ENCODE assay signal across 28 cellular contexts in genomic region chr4:23484689-23485088, GRCh38.
DNase-seq lines count a peak whose midpoint lies in the region; ATAC-seq, FAIRE-seq and TF ChIP-seq lines count a peak whose summit lies in the region.
"Had no signal": no experiment of that assay in that cellular context is flagged by ENCODE, and none has a peak within 500 bp of the region (broad histone marks: within the 10 kb centered on the region; RNA-seq: fewer than 3 reads in every experiment).

No MANE protein-coding gene starts in this region.

- H3K9me2 ChIP-seq in GM23338 (ENCODE audit: insufficient read depth): no peaks in the 10 kb centered on the region; the same call in 1 of the 2 replicates

- 10 to 28% methylated on average over 4 of the region's 4 CpGs for WGBS in gastroesophageal sphincter (ENCODE audit: low coverage in 1 of 2), 2 donors

- H3K9me3 ChIP-seq in astrocyte (ENCODE audit: insufficient read depth, low read depth, low read length) (no peaks in the 10 kb centered on the region), gastroesophageal sphincter (no peaks in the 10 kb centered on the region), neural progenitor cell (ENCODE audit: low read depth) (no peaks in the 10 kb centered on the region)
- H3K9me3 ChIP-seq: BLaER1, SJSA1, stomach, tibial nerve had no signal

- ATAC-seq in GM23338 (no peak), gastroesophageal sphincter (no peak), esophagus mucosa (no peak)
- ATAC-seq: activated T-helper 17 cell treated with anti-CD3 and anti-CD28 coated beads, Interleukin-2, amount 50 U/mL, for 72 hours; T-cell had no signal

- no peak overlapping the region for H3K27ac Mint-ChIP-seq in GM23338
- no peak overlapping the region for H3K27ac Mint-ChIP-seq in astrocyte (ENCODE audit: unreplicated experiment)
- H3K27ac Mint-ChIP-seq in neural progenitor cell: no peak overlapping the region
- H3K27ac Mint-ChIP-seq in activated naive CD4-positive, alpha-beta T cell treated with anti-CD3 and anti-CD28 coated beads, Interleukin-2, amount 10 ng/mL, durations not matched to agents 7 days and 5 days: no peak overlapping the region
- H3K27ac Mint-ChIP-seq: activated naive CD8-positive, alpha-beta T cell; activated T-helper 17 cell treated with anti-CD3 and anti-CD28 coated beads, Interleukin-2, amount 50 U/mL, for 72 hours; T-cell had no signal

- CTCF ChIA-PET in activated naive CD4-positive, alpha-beta T cell treated with anti-CD3 and anti-CD28 coated beads, Interleukin-2, amount 10 ng/mL, durations not matched to agents 7 days and 5 days (lab: Charles Lee): no interaction called here

- no peak for FAIRE-seq in astrocyte (lab: Jason Lieb, UNC)
- FAIRE-seq: endometrium, G401.6, RCC 7860 had no signal

- H2AFZ ChIP-seq in GM23338 (peak overlapping the region; percentile 60), astrocyte (ENCODE audit: low read depth, low read length) (no peak overlapping the region), neural progenitor cell (replicated peaks) (peak overlapping the region; percentile 7)

- H3K4me3 ChIP-seq in GM23338 (no peak overlapping the region), astrocyte (ENCODE audit: insufficient read depth, low read depth, low read length) (no peak overlapping the region), gastroesophageal sphincter (no peak overlapping the region), neural progenitor cell (no peak overlapping the region)
- H3K4me3 ChIP-seq: BLaER1, SJSA1, skin epidermis, stomach, tibial nerve had no signal

- no peak for DNase-seq in GM23338 (ENCODE audit: low spot score)
- peak; percentile 1 for DNase-seq in astrocyte (ENCODE audit: low read depth)
- DNase-seq in neural progenitor cell (ENCODE audit: low spot score): peak; percentile 38
- DNase-seq in iPS-NIHi11 (ENCODE audit: low spot score): no peak
- no peak for DNase-seq in activated naive CD4-positive, alpha-beta T cell treated with anti-CD3 and anti-CD28 coated beads, Interleukin-2, amount 10 ng/mL, durations not matched to agents 7 days and 5 days
- DNase-seq: activated CD4-positive, alpha-beta T cell treated with anti-CD3 and anti-CD28 coated beads, Interleukin-2, amount 50 U/mL, for 48 hours; activated CD8-positive, alpha-beta memory T cell treated with anti-CD3 and anti-CD28 coated beads, Interleukin-2, amount 50 U/mL, for 4 hours; anterior cingulate cortex; dermis blood vessel endothelial cell; H7; head of caudate nucleus; IMR-90; kidney glomerular epithelial cell; NCI-H1105; NCI-H2029; stomach; T-cell had no signal

- H3K27me3 Mint-ChIP-seq in GM23338 (ENCODE audit: insufficient read depth, low read depth, poor library complexity) (no peaks in the 10 kb centered on the region), astrocyte (ENCODE audit: low read depth, unreplicated experiment) (no peaks in the 10 kb centered on the region), neural progenitor cell (ENCODE audit: insufficient read depth, low read depth) (no peaks in the 10 kb centered on the region)
- H3K27me3 Mint-ChIP-seq in activated naive CD4-positive, alpha-beta T cell treated with anti-CD3 and anti-CD28 coated beads, Interleukin-2, amount 10 ng/mL, durations not matched to agents 7 days and 5 days: no peaks in the 10 kb centered on the region
- H3K27me3 Mint-ChIP-seq: activated naive CD8-positive, alpha-beta T cell; activated T-helper 17 cell treated with anti-CD3 and anti-CD28 coated beads, Interleukin-2, amount 50 U/mL, for 72 hours; T-cell had no signal

- H3K27me3 ChIP-seq in GM23338 (ENCODE audit: insufficient read depth) (no peaks in the 10 kb centered on the region), astrocyte (ENCODE audit: insufficient read depth, low read length) (no peaks in the 10 kb centered on the region), gastroesophageal sphincter (no peaks in the 10 kb centered on the region), neural progenitor cell (no peaks in the 10 kb centered on the region)
- H3K27me3 ChIP-seq: BLaER1, SJSA1, stomach, tibial nerve had no signal

- no peaks in the 10 kb centered on the region for H4K20me1 ChIP-seq in GM23338 (replicated peaks; ENCODE audit: insufficient read depth)
- H4K20me1 ChIP-seq in astrocyte (ENCODE audit: insufficient read depth, low read length): no peaks in the 10 kb centered on the region
- H4K20me1 ChIP-seq in neural progenitor cell (ENCODE audit: low read depth): no peaks in the 10 kb centered on the region
- H4K20me1 ChIP-seq: BLaER1 had no signal

- H3K4me1 Mint-ChIP-seq in GM23338 (no peaks in the 10 kb centered on the region), astrocyte (ENCODE audit: low read depth, unreplicated experiment) (peaks cover 2% of the 10 kb centered on the region), neural progenitor cell (no peaks in the 10 kb centered on the region)
- H3K4me1 Mint-ChIP-seq in activated naive CD4-positive, alpha-beta T cell treated with anti-CD3 and anti-CD28 coated beads, Interleukin-2, amount 10 ng/mL, durations not matched to agents 7 days and 5 days: no peaks in the 10 kb centered on the region
- H3K4me1 Mint-ChIP-seq: activated T-helper 17 cell treated with anti-CD3 and anti-CD28 coated beads, Interleukin-2, amount 50 U/mL, for 72 hours; T-cell had no signal

- H3K4me2 ChIP-seq in GM23338: no peak overlapping the region
- peak overlapping the region; percentile 22 for H3K4me2 ChIP-seq in astrocyte (ENCODE audit: low read length)
- H3K4me2 ChIP-seq in neural progenitor cell: no peak overlapping the region
- H3K4me2 ChIP-seq: BLaER1 had no signal

- TF ChIP-seq EP300 in gastroesophageal sphincter (IDR thresholded peaks at IDR 0.05): no peak

- no peak for TF ChIP-seq POLR2A in gastroesophageal sphincter (IDR thresholded peaks at IDR 0.05)

- H3K4me3 Mint-ChIP-seq in GM23338 (no peak overlapping the region), astrocyte (ENCODE audit: unreplicated experiment) (no peak overlapping the region), neural progenitor cell (no peak overlapping the region)
- no peak overlapping the region for H3K4me3 Mint-ChIP-seq in activated naive CD4-positive, alpha-beta T cell treated with anti-CD3 and anti-CD28 coated beads, Interleukin-2, amount 10 ng/mL, durations not matched to agents 7 days and 5 days
- H3K4me3 Mint-ChIP-seq: activated naive CD8-positive, alpha-beta T cell; activated T-helper 17 cell treated with anti-CD3 and anti-CD28 coated beads, Interleukin-2, amount 50 U/mL, for 72 hours; T-cell had no signal

- H3F3A ChIP-seq in GM23338 (replicated peaks; ENCODE audit: low read depth) (no peaks in the 10 kb centered on the region), neural progenitor cell (ENCODE audit: low read depth) (no peaks in the 10 kb centered on the region)

- no peaks in the 10 kb centered on the region for H3K4me1 ChIP-seq in GM23338 (ENCODE audit: insufficient read depth)
- no peaks in the 10 kb centered on the region for H3K4me1 ChIP-seq in astrocyte (ENCODE audit: insufficient read depth, low read length)
- peaks cover 0 to 17% (median 0%) of the 10 kb centered on the region in 3 donors for H3K4me1 ChIP-seq in gastroesophageal sphincter
- peaks cover 5% of the 10 kb centered on the region for H3K4me1 ChIP-seq in neural progenitor cell
- H3K4me1 ChIP-seq: BLaER1, SJSA1, stomach had no signal

- TF ChIP-seq CTCF in GM23338 (conservative IDR thresholded peaks at IDR 0.05; ENCODE audit: low read depth in 2 of 2) (no peak), astrocyte (IDR thresholded peaks at IDR 0.05; ENCODE audit: insufficient read depth, low read depth, low read length) (no peak), gastroesophageal sphincter (IDR thresholded peaks at IDR 0.05) (no peak), neural progenitor cell (IDR thresholded peaks at IDR 0.05) (no peak)

- H3K36me3 Mint-ChIP-seq in GM23338 (ENCODE audit: low read depth): no peaks in the 10 kb centered on the region
- no peaks in the 10 kb centered on the region for H3K36me3 Mint-ChIP-seq in astrocyte (ENCODE audit: low read depth, unreplicated experiment)
- no peaks in the 10 kb centered on the region for H3K36me3 Mint-ChIP-seq in neural progenitor cell
- H3K36me3 Mint-ChIP-seq in activated naive CD4-positive, alpha-beta T cell treated with anti-CD3 and anti-CD28 coated beads, Interleukin-2, amount 10 ng/mL, durations not matched to agents 7 days and 5 days: no peaks in the 10 kb centered on the region
- H3K36me3 Mint-ChIP-seq: activated naive CD8-positive, alpha-beta T cell; T-cell had no signal

- H3K27ac ChIP-seq in GM23338 (ENCODE audit: low read depth): no peak overlapping the region
- no peak overlapping the region for H3K27ac ChIP-seq in astrocyte (ENCODE audit: low read depth, low read length)
- peak overlapping the region in 3 of 4 donors; percentile 9 to 63 (median 50) for H3K27ac ChIP-seq in gastroesophageal sphincter
- peak overlapping the region; percentile 27 for H3K27ac ChIP-seq in neural progenitor cell
- H3K27ac ChIP-seq: BLaER1, SJSA1, skin epidermis, stomach, tibial nerve had no signal

- H3K9ac ChIP-seq in astrocyte (ENCODE audit: low read length) (no peak overlapping the region), neural progenitor cell (no peak overlapping the region)
- H3K9ac ChIP-seq: BLaER1 had no signal

- H3K36me3 ChIP-seq in GM23338 (ENCODE audit: insufficient read depth) (no peaks in the 10 kb centered on the region), astrocyte (ENCODE audit: insufficient read depth, low read length) (no peaks in the 10 kb centered on the region), gastroesophageal sphincter (no peaks in the 10 kb centered on the region), neural progenitor cell (no peaks in the 10 kb centered on the region)
- H3K36me3 ChIP-seq: BLaER1, SJSA1, stomach, tibial nerve had no signal

- H3K9me3 Mint-ChIP-seq in GM23338 (no peaks in the 10 kb centered on the region), astrocyte (ENCODE audit: unreplicated experiment) (no peaks in the 10 kb centered on the region), neural progenitor cell (peaks cover 3% of the 10 kb centered on the region)
- no peaks in the 10 kb centered on the region for H3K9me3 Mint-ChIP-seq in activated naive CD4-positive, alpha-beta T cell treated with anti-CD3 and anti-CD28 coated beads, Interleukin-2, amount 10 ng/mL, durations not matched to agents 7 days and 5 days
- H3K9me3 Mint-ChIP-seq: activated T-helper 17 cell treated with anti-CD3 and anti-CD28 coated beads, Interleukin-2, amount 50 U/mL, for 72 hours had no signal

- no peaks in the 10 kb centered on the region for H3K79me2 ChIP-seq in GM23338 (replicated peaks; ENCODE audit: insufficient read depth)
- no peaks in the 10 kb centered on the region for H3K79me2 ChIP-seq in astrocyte (ENCODE audit: insufficient read depth, low read length)
- H3K79me2 ChIP-seq in neural progenitor cell (ENCODE audit: low read depth): no peaks in the 10 kb centered on the region

Comparison
In these comparisons a context has a peak if more than half of its experiments do, and no peak if none do; other contexts are left out.
1. DNase-seq: peak in astrocyte (single experiment) and neural progenitor cell (single experiment); none in GM23338 (single experiment), iPS-NIHi11 (single experiment) and activated naive CD4-positive, alpha-beta T cell treated with anti-CD3 and anti-CD28 coated beads, Interleukin-2, amount 10 ng/mL, durations not matched to agents 7 days and 5 days (single experiment).
2. H3K27ac ChIP-seq: peak in gastroesophageal sphincter (3 of 4) and neural progenitor cell (single experiment); none in GM23338 (single experiment) and astrocyte (single experiment).